7 cellular contexts compared by ENCODE assay signal in genomic region chr1:169427081-169427611, GRCh38. TPM values are rescaled to one million over a fixed set of nuclear protein-coding genes. Genes with fewer than 3 reads are reported as not detected.
A peak's percentile ranks its signal among the peaks of the same experiment; 100 is the strongest.
DNase-seq lines count a peak whose midpoint lies in the region; ATAC-seq and TF ChIP-seq lines count a peak whose summit lies in the region.

Gene CCDC181, minus strand, starts transcription at chr1:169427474. Its CDS starts 2,547 bp downstream, at chr1:169424927.

- H3K4me1 ChIP-seq in body of pancreas (peaks cover 9% of the 10 kb centered on the region), skeletal muscle satellite cell (ENCODE audit: control insufficient read depth, insufficient read depth, low read length) (no peaks in the 10 kb centered on the region)

- 2% methylated on average over 23 to 26 of the region's 26 CpGs for WGBS in body of pancreas, 2 donors

- ATAC-seq in GM19025 (IDR thresholded peaks at IDR 0.05; ENCODE audit: low read depth, unreplicated experiment) (peak; percentile 97), body of pancreas (peak; percentile 75)

- H3K27ac ChIP-seq in body of pancreas, result no peak within 1 kb of the TSS

- DNase-seq in Jurkat, Clone E6-1 (ENCODE audit: low read depth, low spot score), result peak; percentile 88
- DNase-seq in T1000 (lab: John Stamatoyannopoulos, UW) (peak; percentile 55), body of pancreas (peak; percentile 56 to 76 (median 70)), NCI-H446 (lab: John Stamatoyannopoulos, UW) (no peak)

- TF ChIP-seq POLR2A in body of pancreas (IDR thresholded peaks at IDR 0.05), result peak in 2 of 3 donors; percentile 8

- H3K4me2 ChIP-seq in skeletal muscle satellite cell (ENCODE audit: low read length), result peak within 1 kb of the TSS; percentile 99

- no peaks in the 10 kb centered on the region for H3K27me3 ChIP-seq in body of pancreas
- peaks cover under 1% of the 10 kb centered on the region for H3K27me3 ChIP-seq in skeletal muscle satellite cell (ENCODE audit: control insufficient read depth, insufficient read depth, low read length)

- no peak for TF ChIP-seq CTCF in body of pancreas (IDR thresholded peaks at IDR 0.05)

- H3K9me3 ChIP-seq in body of pancreas (peaks cover 0 to under 1% (median 0%) of the 10 kb centered on the region in 3 donors), iPS-18c (ENCODE audit: control insufficient read depth, insufficient read depth, low read length) (no peaks in the 10 kb centered on the region), skeletal muscle satellite cell (replicated peaks; ENCODE audit: low read length) (no peaks in the 10 kb centered on the region)

- H3K4me3 ChIP-seq in Jurkat, Clone E6-1 (ENCODE audit: low read length), result peak within 1 kb of the TSS; percentile 73
- peak within 1 kb of the TSS in 1 of 2 donors; percentile 42 for H3K4me3 ChIP-seq in body of pancreas
- H3K4me3 ChIP-seq in iPS-18c (ENCODE audit: insufficient read depth, low read depth, low read length), result peak within 1 kb of the TSS; percentile 60
- peak within 1 kb of the TSS; percentile 84 for H3K4me3 ChIP-seq in skeletal muscle satellite cell (ENCODE audit: low read length)

- peak within 1 kb of the TSS; percentile 83 for H3K9ac ChIP-seq in skeletal muscle satellite cell (ENCODE audit: low read depth, low read length)

- intact Hi-C loops in body of pancreas (cut with DNase I), result no loop called here

- H3K36me3 ChIP-seq in body of pancreas (replicated peaks in 1 of 2; ENCODE audit: insufficient read depth in 1 of 2, low read depth in 2 of 2) (no peaks in the 10 kb centered on the region), skeletal muscle satellite cell (ENCODE audit: insufficient read depth, low read length) (no peaks in the 10 kb centered on the region)

RNA-seq across cellular contexts. Expression of gene CCDC181, which starts in this region (rescaled TPM):
- polyA plus RNA-seq in Jurkat, Clone E6-1 (2012; ENCODE audit: insufficient read depth, insufficient read length), result 3.5 TPM
- 1 to 10 TPM; 4.2 to 8.2 TPM for total RNA-seq in body of pancreas
- 0.51 and 1.3 TPM in 2 replicates for total RNA-seq in skeletal muscle satellite cell (2012; rRNA removed)

Comparison
In these comparisons a context has a peak if more than half of its experiments do, and no peak if none do; other contexts are left out.
1. DNase-seq: peak in Jurkat, Clone E6-1 (single experiment), T1000 (single experiment) and body of pancreas (4 of 4); none in NCI-H446 (0 of 2).